Comparison of ENCODE assay signal across 10 cellular contexts in the genomic region with DNA sequence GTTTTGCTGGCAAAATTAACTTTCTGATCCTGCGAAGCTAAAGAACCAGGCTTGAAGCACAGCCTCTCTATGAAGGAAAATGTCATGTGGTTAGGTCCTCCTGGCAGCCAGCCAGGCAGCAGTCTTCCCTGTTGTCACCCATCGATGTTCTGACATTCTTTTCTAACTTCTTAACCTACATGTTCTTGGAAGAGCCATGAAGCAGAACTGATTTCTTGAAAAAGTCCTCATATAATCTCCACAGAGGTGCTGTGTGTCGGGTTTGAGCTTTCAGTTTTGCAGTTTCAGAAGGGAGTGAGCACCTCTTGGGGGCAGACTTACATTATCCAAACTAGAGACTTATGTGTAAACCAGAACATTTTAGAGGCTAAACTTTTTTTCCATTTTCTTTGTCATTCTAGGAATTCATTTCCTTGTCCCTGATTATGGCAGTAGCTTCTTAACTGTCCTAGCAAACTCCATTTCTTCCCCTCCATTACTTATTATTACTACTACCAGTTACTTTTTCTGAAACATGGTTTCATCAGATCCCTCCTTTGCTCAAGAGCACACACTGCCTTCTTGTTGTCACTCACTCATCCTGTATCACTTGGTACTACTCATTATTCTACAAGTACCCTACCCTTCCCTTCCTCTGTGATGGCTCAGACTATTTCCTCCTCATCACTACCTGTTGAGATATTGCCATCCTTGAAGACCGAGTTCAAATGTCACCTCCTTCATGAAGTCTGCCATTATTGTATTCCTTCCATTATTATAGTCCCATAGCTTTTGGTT. TPM values are rescaled to one million over a fixed set of nuclear protein-coding genes. Genes with fewer than 3 reads are reported as not detected.
DNase-seq lines count a peak whose midpoint lies in the region; ATAC-seq and TF ChIP-seq lines count a peak whose summit lies in the region.
"Had no signal": no experiment of that assay in that cellular context is flagged by ENCODE, and none has a peak within 500 bp of the region (broad histone marks: within the 10 kb centered on the region; RNA-seq: fewer than 3 reads in every experiment).

No MANE protein-coding gene starts in this region.

- no peak for TF ChIP-seq POLR2A in spleen (IDR thresholded peaks at IDR 0.05)

- TF ChIP-seq EP300 in SK-N-SH (IDR thresholded peaks at IDR 0.05; ENCODE audit: borderline replicate concordance in 1 of 2, low read depth in 1 of 2, low read length in 1 of 2): no peak

- peak overlapping the region; percentile 22 for H3K4me3 Mint-ChIP-seq in activated T-cell treated with anti-CD3 and anti-CD28 coated beads, Interleukin-2, amount 50 U/mL, for 4 hours
- H3K4me3 Mint-ChIP-seq: activated naive CD8-positive, alpha-beta T cell had no signal

- no peak for DNase-seq in SK-N-SH
- no peak for DNase-seq in activated T-cell treated with anti-CD3 and anti-CD28 coated beads, Interleukin-2, amount 50 U/mL, for 4 hours
- no peak for DNase-seq in spleen
- DNase-seq in occipital lobe (lab: John Stamatoyannopoulos, UW): no peak
- DNase-seq: NCI-H526 treated with DMSO at 0.1 percent for 48 hours had no signal

- H3K27ac ChIP-seq in SK-N-SH (ENCODE audit: low read depth in 2 of 2, low read length in 1 of 2) (0 out of 4 replicates have a peak overlapping the region, but pooled peaks of 1 of the 2 experiments have one; percentile 13), spleen (peak overlapping the region in 7 of 8 donors; percentile 0 to 51 (median 22))

- H3K36me3 ChIP-seq in SK-N-SH (replicated peaks in 1 of 2; ENCODE audit: control insufficient read depth in 1 of 2, insufficient read depth in 2 of 2, low read length in 1 of 2) (no peaks in the 10 kb centered on the region), spleen (no peaks in the 10 kb centered on the region)

- H3K4me1 Mint-ChIP-seq in activated T-cell treated with anti-CD3 and anti-CD28 coated beads, Interleukin-2, amount 50 U/mL, for 4 hours (ENCODE audit: low read depth): peaks cover 12% of the 10 kb centered on the region

- H3K9me3 Mint-ChIP-seq in activated T-cell treated with anti-CD3 and anti-CD28 coated beads, Interleukin-2, amount 50 U/mL, for 4 hours: no peaks in the 10 kb centered on the region

- H3K9me3 ChIP-seq in SK-N-SH: no peaks in the 10 kb centered on the region
- no peaks in the 10 kb centered on the region for H3K9me3 ChIP-seq in spleen

- TF ChIP-seq CTCF in SK-N-SH (IDR thresholded peaks at IDR 0.05): no peak
- TF ChIP-seq CTCF in spleen (IDR thresholded peaks at IDR 0.05 in 8 of 11, conservative IDR thresholded peaks at IDR 0.05 in 3 of 11): no peak

- no peak overlapping the region for H3K9ac ChIP-seq in SK-N-SH

- H2AFZ ChIP-seq in SK-N-SH (ENCODE audit: low read depth): 0 out of 2 replicates have a peak overlapping the region, but pooled peaks have one; percentile 47

- no peaks in the 10 kb centered on the region for H3K79me2 ChIP-seq in SK-N-SH (ENCODE audit: insufficient read depth)

- peaks cover 1% of the 10 kb centered on the region for H3K27me3 Mint-ChIP-seq in activated T-cell treated with anti-CD3 and anti-CD28 coated beads, Interleukin-2, amount 50 U/mL, for 4 hours (ENCODE audit: low read depth)
- H3K27me3 Mint-ChIP-seq: activated naive CD8-positive, alpha-beta T cell had no signal

- H3K4me2 ChIP-seq in SK-N-SH: no peak overlapping the region

- peak; percentile 16; the same call in 1 of the 2 replicates for TF ChIP-seq RAD21 in SK-N-SH (IDR thresholded peaks at IDR 0.05; ENCODE audit: low read length)

- H3K27me3 ChIP-seq in SK-N-SH (ENCODE audit: insufficient read depth) (no peaks in the 10 kb centered on the region), spleen (replicated peaks in 1 of 7) (peaks cover 0 to 8% (median 0%) of the 10 kb centered on the region in 7 donors)

- POLR2A ChIA-PET in SK-N-SH (lab: Yijun Ruan, JAX): interaction anchor here (0.5 kb wide), 1 partner anchor 120 kb away, joined by 3 read pairs; the partner anchor contains the start of gene MOGS

- CTCF ChIA-PET in SK-N-SH (lab: Yijun Ruan, JAX): interaction anchor here (0.7 to 8.1 kb wide), 8 partner anchors 9 to 102 kb away, joined by 3 to 116 read pairs (median 29); partner anchors contain the start of genes AUP1, CCDC142, HTRA2 and LBX2

- H3K9me2 ChIP-seq in SK-N-SH: no peaks in the 10 kb centered on the region

- no peak for ATAC-seq in SK-N-SH treated with all-trans-retinoic acid at 6 μM for 48 hours
- peak; percentile 42 for ATAC-seq in HG03378 (IDR thresholded peaks at IDR 0.05; ENCODE audit: unreplicated experiment)
- peak in 1 of 2 donors; percentile 39 for ATAC-seq in activated T-cell treated with anti-CD3 and anti-CD28 coated beads, Interleukin-2, amount 50 U/mL, for 4 hours
- no peak for ATAC-seq in GM21737 (IDR thresholded peaks at IDR 0.05; ENCODE audit: unreplicated experiment)
- ATAC-seq in GM21515 (IDR thresholded peaks at IDR 0.05; ENCODE audit: unreplicated experiment): no peak

- no peak overlapping the region for H3K4me3 ChIP-seq in SK-N-SH (ENCODE audit: low read depth in 2 of 2, low read length in 1 of 2)
- H3K4me3 ChIP-seq in spleen: no peak overlapping the region

- H3K36me3 Mint-ChIP-seq in activated T-cell treated with anti-CD3 and anti-CD28 coated beads, Interleukin-2, amount 50 U/mL, for 4 hours (ENCODE audit: insufficient read depth): no peaks in the 10 kb centered on the region
- H3K36me3 Mint-ChIP-seq: activated naive CD8-positive, alpha-beta T cell had no signal

- peaks cover 4 to 13% of the 10 kb centered on the region in 2 experiments; a peak in 2 of 4 replicates for H3K4me1 ChIP-seq in SK-N-SH (ENCODE audit: control insufficient read depth in 1 of 2, insufficient read depth in 2 of 2, low read depth in 1 of 2, low read length in 1 of 2)
- peaks cover 0 to 36% (median 17%) of the 10 kb centered on the region in 6 donors for H3K4me1 ChIP-seq in spleen

- WGBS in SK-N-SH (ENCODE audit: low lambda C conversion rate): 70% methylated on average over 4 of the region's 4 CpGs
- WGBS in spleen, 5 donors: 23 to 45% (median 39%) methylated on average over 4 of the region's 4 CpGs

- H3F3A ChIP-seq in SK-N-SH (replicated peaks; ENCODE audit: insufficient read depth): peaks cover 26% of the 10 kb centered on the region

- H4K20me1 ChIP-seq in SK-N-SH (ENCODE audit: insufficient read depth): no peaks in the 10 kb centered on the region

- intact Hi-C loops in spleen (cut with DNase I; ENCODE audit: low total_unique reads): loop anchor here (5.0 kb wide), 2 partner anchors 83 to 103 kb away; partner anchors contain the start of genes CCDC142 and TTC31

TF ChIP-seq in SK-N-SH, 30 proteins besides CTCF, POLR2A, EP300 and RAD21 (continues in another document):
- no peak for TF ChIP-seq SMC3 (IDR thresholded peaks at IDR 0.05; ENCODE audit: low read depth, low read length)

TF ChIP-seq in SK-N-SH treated with all-trans-retinoic acid at 6 μM for 48 hours, 23 proteins besides CTCF, POLR2A, EP300 and RAD21 (continues in another document):
- no peak for TF ChIP-seq ZNF565 (CRISPR knock-in tag; conservative IDR thresholded peaks at IDR 0.05; ENCODE audit: low read depth)
- TF ChIP-seq ESRRG (CRISPR knock-in tag; IDR thresholded peaks at IDR 0.05): no peak
- no peak for TF ChIP-seq CSDC2 (CRISPR knock-in tag; IDR thresholded peaks at IDR 0.05)
- no peak for TF ChIP-seq ZNF70 (CRISPR knock-in tag; IDR thresholded peaks at IDR 0.05)

RNA-seq across cellular contexts. Expression of gene DOK1, which starts 31.1 kb away (rescaled TPM):
- 25.3 and 28.1 TPM in 2 replicates for polyA plus RNA-seq in SK-N-SH (2012; rRNA removed)
- polyA plus RNA-seq in SK-N-SH (2012; cell fraction: cytosol; rRNA removed): 17.3 and 21.5 TPM in 2 replicates
- polyA plus RNA-seq in SK-N-SH (2012; cell fraction: nucleus; rRNA removed): 34.7 and 50.7 TPM in 2 replicates
- total RNA-seq in activated T-cell treated with anti-CD3 and anti-CD28 coated beads, Interleukin-2, amount 50 U/mL, for 4 hours: 10 to 100 TPM; 24.1 to 27.9 (median 25.9) TPM
- 10 to 100 TPM; 36.2 to 59.1 (median 39.7) TPM for total RNA-seq in spleen
- polyA plus RNA-seq in spleen: 10 to 100 TPM; 19.9 to 41.7 (median 21.0) TPM
- total RNA-seq in occipital lobe: 3.4 TPM

RNA-seq across cellular contexts. Expression of gene LOXL3, which starts 31.9 kb away (rescaled TPM):
- 47.9 and 59.3 TPM in 2 replicates for polyA plus RNA-seq in SK-N-SH (2012; rRNA removed)
- 20.3 and 30.5 TPM in 2 replicates for polyA plus RNA-seq in SK-N-SH (2012; cell fraction: cytosol; rRNA removed)
- polyA plus RNA-seq in SK-N-SH (2012; cell fraction: nucleus; rRNA removed): 140 and 159 TPM in 2 replicates
- total RNA-seq in activated T-cell treated with anti-CD3 and anti-CD28 coated beads, Interleukin-2, amount 50 U/mL, for 4 hours: 1 to 10 TPM in 1 of 3 donors, under 1 TPM in 2; 0.49 to 1.0 (median 0.99) TPM
- 10 to 100 TPM; 11.6 to 27.4 (median 18.0) TPM for total RNA-seq in spleen
- 1 to 10 TPM; 1.8 to 4.6 (median 3.6) TPM for polyA plus RNA-seq in spleen
- total RNA-seq in occipital lobe: 16.1 TPM

RNA-seq across cellular contexts. Expression of gene HTRA2, which starts 55.9 kb away (rescaled TPM):
- polyA plus RNA-seq in SK-N-SH (2012; rRNA removed): 55.7 and 60.4 TPM in 2 replicates
- polyA plus RNA-seq in SK-N-SH (2012; cell fraction: cytosol; rRNA removed): 30.4 and 45.8 TPM in 2 replicates
- polyA plus RNA-seq in SK-N-SH (2012; cell fraction: nucleus; rRNA removed): 55.7 and 62.3 TPM in 2 replicates
- total RNA-seq in activated T-cell treated with anti-CD3 and anti-CD28 coated beads, Interleukin-2, amount 50 U/mL, for 4 hours: 10 to 100 TPM; 46.2 to 54.6 (median 50.5) TPM
- 10 to 100 TPM; 34.2 to 58.7 (median 38.7) TPM for total RNA-seq in spleen
- 10 to 100 TPM; 46.0 to 48.7 (median 48.0) TPM for polyA plus RNA-seq in spleen
- total RNA-seq in occipital lobe: 56.3 TPM

RNA-seq across cellular contexts. Expression of gene AUP1, which starts 56.1 kb away (rescaled TPM):
- 118 and 151 TPM in 2 replicates for polyA plus RNA-seq in SK-N-SH (2012; rRNA removed)
- polyA plus RNA-seq in SK-N-SH (2012; cell fraction: cytosol; rRNA removed): 54.6 and 78.6 TPM in 2 replicates
- 643 and 686 TPM in 2 replicates for polyA plus RNA-seq in SK-N-SH (2012; cell fraction: nucleus; rRNA removed)
- total RNA-seq in activated T-cell treated with anti-CD3 and anti-CD28 coated beads, Interleukin-2, amount 50 U/mL, for 4 hours: 100 to 1,000 TPM; 200 to 204 (median 203) TPM
- 100 to 1,000 TPM; 107 to 182 (median 125) TPM for total RNA-seq in spleen
- polyA plus RNA-seq in spleen: 100 to 1,000 TPM; 140 to 226 (median 223) TPM
- total RNA-seq in occipital lobe: 40.4 TPM

RNA-seq across cellular contexts. Expression of gene DQX1, which starts 59.6 kb away (rescaled TPM):
- polyA plus RNA-seq in SK-N-SH (2012; rRNA removed) (1.6 and 1.8 TPM in 2 replicates), spleen (under 1 TPM; 0.09 to 0.22 (median 0.11) TPM)
- polyA plus RNA-seq in SK-N-SH (2012; cell fraction: cytosol; rRNA removed): 0.26 and 0.31 TPM in 2 replicates
- polyA plus RNA-seq in SK-N-SH (2012; cell fraction: nucleus; rRNA removed): 13.2 and 13.8 TPM in 2 replicates
- under 1 TPM; 0.28 to 0.34 (median 0.30) TPM for total RNA-seq in activated T-cell treated with anti-CD3 and anti-CD28 coated beads, Interleukin-2, amount 50 U/mL, for 4 hours
- total RNA-seq in spleen (under 1 TPM in 5 of 7 donors, not detected in 2; 0.24 to 0.52 (median 0.43) TPM), occipital lobe (not detected)
